Comparison of ENCODE assay signal across 9 cellular contexts in genomic region chr18:54828290-54828871, GRCh38. TPM values are rescaled to one million over a fixed set of nuclear protein-coding genes. Genes with fewer than 3 reads are reported as not detected.
A peak's percentile ranks its signal among the peaks of the same experiment; 100 is the strongest.
DNase-seq lines count a peak whose midpoint lies in the region; ATAC-seq and TF ChIP-seq lines count a peak whose summit lies in the region.
"Had no signal": no experiment of that assay in that cellular context is flagged by ENCODE, and none has a peak within 500 bp of the region (broad histone marks: within the 10 kb centered on the region; RNA-seq: fewer than 3 reads in every experiment).

A gene with protein sequence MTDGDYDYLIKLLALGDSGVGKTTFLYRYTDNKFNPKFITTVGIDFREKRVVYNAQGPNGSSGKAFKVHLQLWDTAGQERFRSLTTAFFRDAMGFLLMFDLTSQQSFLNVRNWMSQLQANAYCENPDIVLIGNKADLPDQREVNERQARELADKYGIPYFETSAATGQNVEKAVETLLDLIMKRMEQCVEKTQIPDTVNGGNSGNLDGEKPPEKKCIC (plus strand): TSS chr18:54828477. CDS start chr18:54877586, 49,109 bp downstream.

- under 1% methylated on average over 35 of the region's 35 CpGs for WGBS in mesenchymal stem cell

- H4K8ac ChIP-seq in mesenchymal stem cell (ENCODE audit: low read length) = peak within 1 kb of the TSS; percentile 88

- H3K4ac ChIP-seq in mesenchymal stem cell (ENCODE audit: low read depth in 1 of 2, low read length in 2 of 2) = peak within 1 kb of the TSS; percentile 85 to 94

- H3K9me3 Mint-ChIP-seq in activated CD8-positive, alpha-beta T cell treated with anti-CD3 and anti-CD28 coated beads, Interleukin-2, amount 10 ng/mL, durations not matched to agents 7 days and 5 days (ENCODE audit: insufficient read depth) = no peaks in the 10 kb centered on the region
- H3K9me3 Mint-ChIP-seq in effector memory CD8-positive, alpha-beta T cell = peaks cover 0 to 8% of the 10 kb centered on the region in 2 donors

- peaks cover 5% of the 10 kb centered on the region for H3K9me3 ChIP-seq in mesenchymal stem cell (ENCODE audit: control insufficient read depth, low read length)

- H4K91ac ChIP-seq in mesenchymal stem cell (ENCODE audit: low read length) = peak within 1 kb of the TSS; percentile 95

- no peaks in the 10 kb centered on the region for H3K79me1 ChIP-seq in mesenchymal stem cell (replicated peaks; ENCODE audit: low read length, poor library complexity, severe bottlenecking)

- H3K4me1 Mint-ChIP-seq in activated CD8-positive, alpha-beta T cell treated with anti-CD3 and anti-CD28 coated beads, Interleukin-2, amount 10 ng/mL, durations not matched to agents 7 days and 5 days (ENCODE audit: low read depth) = peaks cover 16% of the 10 kb centered on the region
- peaks cover 10 to 12% of the 10 kb centered on the region in 2 donors for H3K4me1 Mint-ChIP-seq in effector memory CD8-positive, alpha-beta T cell (ENCODE audit: low read depth in 2 of 2)

- H3K27me3 Mint-ChIP-seq in activated CD8-positive, alpha-beta T cell treated with anti-CD3 and anti-CD28 coated beads, Interleukin-2, amount 10 ng/mL, durations not matched to agents 7 days and 5 days (ENCODE audit: low read depth) = peaks cover 35% of the 10 kb centered on the region
- H3K27me3 Mint-ChIP-seq in effector memory CD8-positive, alpha-beta T cell = no peaks in the 10 kb centered on the region

- H3K23ac ChIP-seq in mesenchymal stem cell (ENCODE audit: low read length in 2 of 2) = no peak within 1 kb of the TSS

- no peak within 1 kb of the TSS for H2AFZ ChIP-seq in mesenchymal stem cell (ENCODE audit: low read depth, low read length)

- H3K27ac Mint-ChIP-seq in activated CD8-positive, alpha-beta T cell treated with anti-CD3 and anti-CD28 coated beads, Interleukin-2, amount 10 ng/mL, durations not matched to agents 7 days and 5 days = no peak within 1 kb of the TSS
- H3K27ac Mint-ChIP-seq in effector memory CD8-positive, alpha-beta T cell = peak within 1 kb of the TSS; percentile 75 to 85

- peak within 1 kb of the TSS; percentile 69 to 85 for H3K4me3 ChIP-seq in mesenchymal stem cell (ENCODE audit: insufficient read depth in 1 of 2, low read depth in 1 of 2, low read length in 2 of 2)
- H3K4me3 ChIP-seq: BLaER1 had no signal

- POLR2A ChIA-PET in activated CD8-positive, alpha-beta T cell treated with anti-CD3 and anti-CD28 coated beads, Interleukin-2, amount 10 ng/mL, durations not matched to agents 7 days and 5 days (lab: Charles Lee) = no interaction called here

- peak within 1 kb of the TSS; percentile 69 for H3K4me2 ChIP-seq in mesenchymal stem cell (ENCODE audit: low read length, poor library complexity, severe bottlenecking)
- H3K4me2 ChIP-seq: BLaER1 had no signal

- H2AK5ac ChIP-seq in mesenchymal stem cell (ENCODE audit: low read length, severe bottlenecking) = no peak within 1 kb of the TSS

- DNase-seq in NCI-H2029 (lab: John Stamatoyannopoulos, UW) (peak; percentile 12), NCI-H2029 treated with DMSO at 0.1 percent for 48 hours (lab: John Stamatoyannopoulos, UW) (no peak), NCI-H510A treated with DMSO at 0.1 percent for 48 hours (lab: John Stamatoyannopoulos, UW) (peak; percentile 75), mesenchymal stem cell (peak; percentile 94), GM13977 (ENCODE audit: low spot score) (no peak)
- peak; percentile 75 for DNase-seq in activated CD8-positive, alpha-beta T cell treated with anti-CD3 and anti-CD28 coated beads, Interleukin-2, amount 10 ng/mL, durations not matched to agents 7 days and 5 days
- peak; percentile 52 to 56 (median 55) for DNase-seq in effector memory CD8-positive, alpha-beta T cell
- DNase-seq in stimulated activated CD4-positive, alpha-beta T cell treated with anti-CD3 and anti-CD28 coated beads, TNF-alpha, amount 100 ng/mL, for 4 hours (ENCODE audit: low read depth in 3 of 3) = peak; percentile 9 to 40 (median 27)

- in situ Hi-C loops in GM13977 (cut with MboI; ENCODE audit: low pct_unique_long_range_greater_than_20kb, low sequenced_read_pairs, unreplicated experiment) = no loop called here

- peak within 1 kb of the TSS in 1 of 2 experiments; percentile 84 for H3K14ac ChIP-seq in mesenchymal stem cell (ENCODE audit: low read length in 2 of 2)

- peak within 1 kb of the TSS; percentile 83 for H3K9ac ChIP-seq in mesenchymal stem cell (ENCODE audit: low read length)
- H3K9ac ChIP-seq: BLaER1 had no signal

- H2BK15ac ChIP-seq in mesenchymal stem cell (ENCODE audit: low read depth, poor library complexity, severe bottlenecking) = no peak within 1 kb of the TSS

- H2BK120ac ChIP-seq in mesenchymal stem cell (ENCODE audit: low read depth, low read length) = peak within 1 kb of the TSS; percentile 50

- H3K27me3 ChIP-seq in mesenchymal stem cell (ENCODE audit: control insufficient read depth in 1 of 2, insufficient read depth in 1 of 2, low read length in 2 of 2) = no peaks in the 10 kb centered on the region
- H3K27me3 ChIP-seq: BLaER1 had no signal

- H3K27ac ChIP-seq in mesenchymal stem cell (ENCODE audit: low read length, poor library complexity, severe bottlenecking) = peak within 1 kb of the TSS; percentile 55
- H3K27ac ChIP-seq: BLaER1 had no signal

- H3K36me3 Mint-ChIP-seq in activated CD8-positive, alpha-beta T cell treated with anti-CD3 and anti-CD28 coated beads, Interleukin-2, amount 10 ng/mL, durations not matched to agents 7 days and 5 days (ENCODE audit: low read depth) = no peaks in the 10 kb centered on the region
- H3K36me3 Mint-ChIP-seq in effector memory CD8-positive, alpha-beta T cell (ENCODE audit: insufficient read depth) = no peaks in the 10 kb centered on the region

- TF ChIP-seq CTCF in GM13977 (IDR thresholded peaks at IDR 0.05; ENCODE audit: extremely low read depth, insufficient read depth, missing control alignments) = no peak

- peak within 1 kb of the TSS; percentile 83 to 94 for H3K18ac ChIP-seq in mesenchymal stem cell (ENCODE audit: low read depth in 1 of 2, low read length in 2 of 2)

- H2BK5ac ChIP-seq in mesenchymal stem cell (ENCODE audit: low read depth, low read length, poor library complexity, severe bottlenecking) = no peak within 1 kb of the TSS

- peak within 1 kb of the TSS in 1 of 2 experiments; percentile 75 for H2BK12ac ChIP-seq in mesenchymal stem cell (ENCODE audit: low read length in 2 of 2)

- peak; percentile 97 for ATAC-seq in activated CD8-positive, alpha-beta T cell treated with anti-CD3 and anti-CD28 coated beads, Interleukin-2, amount 10 ng/mL, durations not matched to agents 7 days and 5 days
- ATAC-seq in effector memory CD8-positive, alpha-beta T cell (replicated peaks) = peak; percentile 96

- no peaks in the 10 kb centered on the region for H3K36me3 ChIP-seq in mesenchymal stem cell (ENCODE audit: control insufficient read depth in 1 of 2, insufficient read depth in 2 of 2, low read depth in 1 of 2, low read length in 2 of 2)
- H3K36me3 ChIP-seq: BLaER1 had no signal

- CTCF ChIA-PET in activated CD8-positive, alpha-beta T cell treated with anti-CD3 and anti-CD28 coated beads, Interleukin-2, amount 10 ng/mL, durations not matched to agents 7 days and 5 days (lab: Charles Lee) = no interaction called here

- peaks cover 5% of the 10 kb centered on the region for H3K4me1 ChIP-seq in mesenchymal stem cell (ENCODE audit: control insufficient read depth, insufficient read depth, low read depth, low read length)
- H3K4me1 ChIP-seq: BLaER1 had no signal

- peak within 1 kb of the TSS; percentile 67 for H3K4me3 Mint-ChIP-seq in activated CD8-positive, alpha-beta T cell treated with anti-CD3 and anti-CD28 coated beads, Interleukin-2, amount 10 ng/mL, durations not matched to agents 7 days and 5 days
- H3K4me3 Mint-ChIP-seq in effector memory CD8-positive, alpha-beta T cell = peak within 1 kb of the TSS; percentile 85 to 86

RNA-seq across cellular contexts. Expression of the gene that starts here (rescaled TPM):
- 1 to 10 TPM; 1.7 to 2.0 TPM for total RNA-seq in activated CD8-positive, alpha-beta T cell treated with anti-CD3 and anti-CD28 coated beads, Interleukin-2, amount 10 ng/mL, durations not matched to agents 7 days and 5 days
- polyA plus RNA-seq in mesenchymal stem cell (2013, experiment 1 of 2) = 122 TPM
- polyA plus RNA-seq in mesenchymal stem cell (2013, experiment 2 of 2) = 127 TPM

Comparison
In these comparisons a context has a peak if more than half of its experiments do, and no peak if none do; other contexts are left out.
1. DNase-seq: peak in NCI-H2029 (single experiment), NCI-H510A treated with DMSO at 0.1 percent for 48 hours (single experiment), activated CD8-positive, alpha-beta T cell treated with anti-CD3 and anti-CD28 coated beads, Interleukin-2, amount 10 ng/mL, durations not matched to agents 7 days and 5 days (single experiment), effector memory CD8-positive, alpha-beta T cell (3 of 3), mesenchymal stem cell (single experiment) and stimulated activated CD4-positive, alpha-beta T cell treated with anti-CD3 and anti-CD28 coated beads, TNF-alpha, amount 100 ng/mL, for 4 hours (3 of 3); none in NCI-H2029 treated with DMSO at 0.1 percent for 48 hours (single experiment) and GM13977 (single experiment).